Comparison of ENCODE assay signal across 16 cellular contexts in genomic region chr3:127374626-127375010, GRCh38.
DNase-seq lines count a peak whose midpoint lies in the region; ATAC-seq and TF ChIP-seq lines count a peak whose summit lies in the region.
"Had no signal": no experiment of that assay in that cellular context is flagged by ENCODE, and none has a peak within 500 bp of the region (broad histone marks: within the 10 kb centered on the region; RNA-seq: fewer than 3 reads in every experiment).

No MANE protein-coding gene starts in this region.

- no peak for TF ChIP-seq POLR2A in heart left ventricle (IDR thresholded peaks at IDR 0.05)

- H3K27ac ChIP-seq in left ventricle myocardium inferior (replicated peaks) (no peak overlapping the region), heart left ventricle (no peak overlapping the region), upper lobe of right lung (no peak overlapping the region)
- H3K27ac ChIP-seq: 22Rv1; A549; BLaER1 treated with 17β-estradiol and CSF1 and Interleukin-3, amounts not matched to agents 10 nM and 100 nM; C4-2B had no signal

- WGBS in heart left ventricle, 4 donors, result 67 to 95% (median 83%) methylated on average over 3 of the region's 3 CpGs

- H3K27me3 ChIP-seq in left ventricle myocardium inferior (ENCODE audit: low read depth), result peaks cover 71% of the 10 kb centered on the region
- peaks cover 0 to 23% (median 4%) of the 10 kb centered on the region in 9 donors for H3K27me3 ChIP-seq in heart left ventricle
- no peaks in the 10 kb centered on the region for H3K27me3 ChIP-seq in upper lobe of right lung
- H3K27me3 ChIP-seq: BLaER1 treated with 17β-estradiol and CSF1 and Interleukin-3, amounts not matched to agents 10 nM and 100 nM had no signal

- ATAC-seq in heart left ventricle (no peak), upper lobe of right lung (peak; percentile 5)
- ATAC-seq: CD8-positive, alpha-beta T cell had no signal

- H3K4me1 ChIP-seq in left ventricle myocardium inferior (no peaks in the 10 kb centered on the region), heart left ventricle (no peaks in the 10 kb centered on the region), upper lobe of right lung (no peaks in the 10 kb centered on the region)
- H3K4me1 ChIP-seq: A549; BLaER1 treated with 17β-estradiol and CSF1 and Interleukin-3, amounts not matched to agents 10 nM and 100 nM; Caco-2 had no signal

- H3K9me3 ChIP-seq in left ventricle myocardium inferior (replicated peaks) (peaks cover 12% of the 10 kb centered on the region), heart left ventricle (peaks cover 0 to 7% (median 0%) of the 10 kb centered on the region in 12 donors), upper lobe of right lung (no peaks in the 10 kb centered on the region)
- H3K9me3 ChIP-seq: A549, Caco-2 had no signal

- H3K4me3 ChIP-seq in left ventricle myocardium inferior (no peak overlapping the region), heart left ventricle (no peak overlapping the region), upper lobe of right lung (no peak overlapping the region)
- H3K4me3 ChIP-seq: A549; BLaER1 treated with 17β-estradiol and CSF1 and Interleukin-3, amounts not matched to agents 10 nM and 100 nM had no signal

- peak; percentile 5 for DNase-seq in left ventricle myocardium inferior
- DNase-seq in heart left ventricle, result no peak
- DNase-seq in mesenteric fat pad (ENCODE audit: low spot score), result peak; percentile 76
- DNase-seq in upper lobe of right lung, result peak; percentile 57
- DNase-seq in T-helper 1 cell, result no peak
- DNase-seq in NCI-H2227 (lab: John Stamatoyannopoulos, UW; ENCODE audit: unreplicated experiment), result no peak
- DNase-seq: AML-193; CD4-positive, alpha-beta T cell; CD8-positive, alpha-beta T cell; DMS79 treated with DMSO at 0.1 percent for 48 hours; GF-D8 had no signal

- H3K36me3 ChIP-seq in left ventricle myocardium inferior, result no peaks in the 10 kb centered on the region
- H3K36me3 ChIP-seq in heart left ventricle, result no peaks in the 10 kb centered on the region
- H3K36me3 ChIP-seq in upper lobe of right lung, result no peaks in the 10 kb centered on the region
- H3K36me3 ChIP-seq: BLaER1 treated with 17β-estradiol and CSF1 and Interleukin-3, amounts not matched to agents 10 nM and 100 nM had no signal

- intact Hi-C loops in left ventricle myocardium inferior (cut with micrococcal nuclease) (no loop called here), heart left ventricle (cut with DNase I) (no loop called here), upper lobe of right lung (cut with DNase I) (no loop called here)

- TF ChIP-seq CTCF in left ventricle myocardium inferior (IDR thresholded peaks at IDR 0.05; ENCODE audit: borderline replicate concordance) (no peak), heart left ventricle (IDR thresholded peaks at IDR 0.05) (no peak), upper lobe of right lung (IDR thresholded peaks at IDR 0.05) (no peak)

Comparison
In these comparisons a context has a peak if more than half of its experiments do, and no peak if none do; other contexts are left out.
1. DNase-seq: peak in left ventricle myocardium inferior (single experiment), mesenteric fat pad (single experiment) and upper lobe of right lung (single experiment); none in heart left ventricle (0 of 5), T-helper 1 cell (0 of 5) and NCI-H2227 (single experiment).